Comparison of ENCODE assay signal across 17 cellular contexts in the genomic region with DNA sequence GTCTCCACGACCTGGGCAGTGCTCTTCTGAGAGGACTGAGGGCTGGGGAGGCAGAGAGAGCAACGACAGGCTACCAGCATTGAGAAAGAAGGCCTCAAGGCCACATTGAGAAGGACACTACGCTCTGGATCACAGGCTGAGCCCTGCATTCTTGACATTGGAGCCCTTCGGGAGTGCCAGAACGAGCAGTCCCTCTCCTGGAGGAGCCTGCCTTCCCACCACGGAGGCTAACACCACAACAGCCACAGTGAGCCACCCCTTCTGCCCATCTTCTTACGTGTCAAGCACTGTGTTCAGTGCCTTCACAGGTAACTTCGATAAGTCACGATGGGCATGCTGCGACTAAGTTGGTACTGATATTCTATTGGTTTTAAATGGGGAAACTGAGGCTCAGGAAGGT.
A peak's percentile ranks its signal among the peaks of the same experiment; 100 is the strongest.
DNase-seq lines count a peak whose midpoint lies in the region; ATAC-seq and TF ChIP-seq lines count a peak whose summit lies in the region.
"Had no signal": no experiment of that assay in that cellular context is flagged by ENCODE, and none has a peak within 500 bp of the region (broad histone marks: within the 10 kb centered on the region; RNA-seq: fewer than 3 reads in every experiment).

No MANE protein-coding gene starts in this region.

- H3K27me3 Mint-ChIP-seq in activated naive CD4-positive, alpha-beta T cell treated with anti-CD3 and anti-CD28 coated beads, Interleukin-2, amount 50 U/mL, for 24 hours: no peaks in the 10 kb centered on the region
- H3K27me3 Mint-ChIP-seq in brain: peaks cover 6% of the 10 kb centered on the region

- TF ChIP-seq EP300 in neural cell (conservative IDR thresholded peaks at IDR 0.05; ENCODE audit: poor library complexity, severe bottlenecking): no peak

- no peak for TF ChIP-seq RAD21 in neural cell (conservative IDR thresholded peaks at IDR 0.05)

- H4K20me1 ChIP-seq in neural cell (ENCODE audit: insufficient read depth): no peaks in the 10 kb centered on the region

- no peaks in the 10 kb centered on the region for H3K27me3 ChIP-seq in neural cell (ENCODE audit: insufficient read depth, low read depth, low read length)
- no peaks in the 10 kb centered on the region for H3K27me3 ChIP-seq in upper lobe of right lung

- peaks cover 16% of the 10 kb centered on the region for H3K4me1 Mint-ChIP-seq in activated naive CD4-positive, alpha-beta T cell treated with anti-CD3 and anti-CD28 coated beads, Interleukin-2, amount 50 U/mL, for 24 hours
- H3K4me1 Mint-ChIP-seq in brain: peaks cover 63% of the 10 kb centered on the region

- H3K36me3 ChIP-seq in neural cell (ENCODE audit: insufficient read depth, low read length) (no peaks in the 10 kb centered on the region), upper lobe of right lung (no peaks in the 10 kb centered on the region)

- no peak overlapping the region for H3K27ac Mint-ChIP-seq in activated naive CD4-positive, alpha-beta T cell treated with anti-CD3 and anti-CD28 coated beads, Interleukin-2, amount 50 U/mL, for 24 hours
- peak overlapping the region in 4 of 5 experiments; percentile 73 to 99 (median 98) for H3K27ac Mint-ChIP-seq in brain
- H3K27ac Mint-ChIP-seq: HFFc6 had no signal

- no peaks in the 10 kb centered on the region for H3F3A ChIP-seq in neural cell (ENCODE audit: insufficient read depth, low read length, poor library complexity, severe bottlenecking)

- H3K9me3 ChIP-seq in neural cell (ENCODE audit: low read length): no peaks in the 10 kb centered on the region
- no peaks in the 10 kb centered on the region for H3K9me3 ChIP-seq in upper lobe of right lung
- H3K9me3 ChIP-seq: psoas muscle had no signal

- no peak overlapping the region for H2AFZ ChIP-seq in neural cell (ENCODE audit: low read depth, low read length)

- no peak for ATAC-seq in upper lobe of right lung
- ATAC-seq: K562; naive thymus-derived CD4-positive, alpha-beta T cell; Panc1 had no signal

- no peak overlapping the region for H3K27ac ChIP-seq in neural cell (ENCODE audit: low read length)
- no peak overlapping the region for H3K27ac ChIP-seq in upper lobe of right lung

- peak overlapping the region; percentile 85 for H3K9ac ChIP-seq in neural cell (ENCODE audit: low read length)

- H3K4me3 ChIP-seq in neural cell (ENCODE audit: low read length) (no peak overlapping the region), upper lobe of right lung (no peak overlapping the region)
- H3K4me3 ChIP-seq: K562, psoas muscle had no signal

- H3K4me1 ChIP-seq in upper lobe of right lung: peaks cover 12% of the 10 kb centered on the region

- TF ChIP-seq CTCF in brain (conservative IDR thresholded peaks at IDR 0.05): no peak
- TF ChIP-seq CTCF in neural cell (IDR thresholded peaks at IDR 0.05; ENCODE audit: poor library complexity, severe bottlenecking): no peak
- no peak for TF ChIP-seq CTCF in upper lobe of right lung (IDR thresholded peaks at IDR 0.05)

- no peak for DNase-seq in activated naive CD4-positive, alpha-beta T cell treated with Interleukin-2 at 50 U/mL for 16 hours
- DNase-seq in upper lobe of right lung: peak; percentile 50
- no peak for DNase-seq in NOMO-1 treated with dmso at 0.1 percent for 144 hours (lab: John Stamatoyannopoulos, UW; ENCODE audit: unreplicated experiment)
- no peak for DNase-seq in putamen (ENCODE audit: low spot score)
- DNase-seq in C1 segment of cervical spinal cord (lab: John Stamatoyannopoulos, UW): no peak
- DNase-seq: activated CD4-positive, alpha-beta T cell treated with anti-CD3 and anti-CD28 coated beads for 48 hours; HFFc6; mammary epithelial cell; NCI-H187; psoas muscle; stimulated activated CD4-positive, alpha-beta T cell treated with anti-CD3 and anti-CD28 coated beads, Interleukin-4, amount 100 ng/mL, for 4 hours had no signal

- no peak overlapping the region for H3K4me2 ChIP-seq in neural cell (ENCODE audit: low read length)

- no peaks in the 10 kb centered on the region for H3K79me2 ChIP-seq in neural cell (replicated peaks; ENCODE audit: insufficient read depth, low read length)

- intact Hi-C loops in upper lobe of right lung (cut with DNase I): loop anchor here (5.0 kb wide), 1 partner anchor 721 kb away; no protein-coding TSS in a partner anchor

- H3K9me3 Mint-ChIP-seq in activated naive CD4-positive, alpha-beta T cell treated with anti-CD3 and anti-CD28 coated beads, Interleukin-2, amount 50 U/mL, for 24 hours: no peaks in the 10 kb centered on the region
- peaks cover 4 to 13% (median 11%) of the 10 kb centered on the region in 5 experiments for H3K9me3 Mint-ChIP-seq in brain

- no peaks in the 10 kb centered on the region for H3K9me2 ChIP-seq in neural cell (ENCODE audit: insufficient read depth, low read length)

- H3K36me3 Mint-ChIP-seq in activated naive CD4-positive, alpha-beta T cell treated with anti-CD3 and anti-CD28 coated beads, Interleukin-2, amount 50 U/mL, for 24 hours: no peaks in the 10 kb centered on the region
- H3K36me3 Mint-ChIP-seq in brain: peaks cover 4% of the 10 kb centered on the region
- H3K36me3 Mint-ChIP-seq: naive thymus-derived CD4-positive, alpha-beta T cell had no signal

- H3K4me3 Mint-ChIP-seq in activated naive CD4-positive, alpha-beta T cell treated with anti-CD3 and anti-CD28 coated beads, Interleukin-2, amount 50 U/mL, for 24 hours: peak overlapping the region; percentile 13
- no peak overlapping the region for H3K4me3 Mint-ChIP-seq in brain
- H3K4me3 Mint-ChIP-seq: HFFc6 had no signal

TF ChIP-seq in neural cell, 6 proteins besides CTCF, POLR2A, EP300 and RAD21:
- no peak for TF ChIP-seq SMC3 (conservative IDR thresholded peaks at IDR 0.05; ENCODE audit: poor library complexity)
TF ChIP-seq in neural cell: peak in this region for 0.
